In genomic region chr2:3303583-3304406, GRCh38 we compare ENCODE assay signal across 8 cellular contexts.
DNase-seq lines count a peak whose midpoint lies in the region; ATAC-seq and TF ChIP-seq lines count a peak whose summit lies in the region.

No MANE protein-coding gene starts in this region.

- H3K4me3 ChIP-seq in AG10803 (ENCODE audit: low read length) (peak overlapping the region; percentile 33), colonic mucosa (no peak overlapping the region)

- ATAC-seq in GM19035 (IDR thresholded peaks at IDR 0.05; ENCODE audit: unreplicated experiment) = peak; percentile 98
- ATAC-seq in HG03280 (IDR thresholded peaks at IDR 0.05; ENCODE audit: unreplicated experiment) = peak; percentile 99
- ATAC-seq in left lobe of liver = peak; percentile 93

- H3K4me1 ChIP-seq in colonic mucosa = no peaks in the 10 kb centered on the region

- TF ChIP-seq CTCF in AG10803 (conservative IDR thresholded peaks at IDR 0.05; ENCODE audit: low read length) (peak; percentile 91), colonic mucosa (IDR thresholded peaks at IDR 0.05) (peak; percentile 95)

- H3K27ac ChIP-seq in colonic mucosa = no peak overlapping the region

- H3K36me3 ChIP-seq in colonic mucosa = no peaks in the 10 kb centered on the region

- no peaks in the 10 kb centered on the region for H3K27me3 ChIP-seq in colonic mucosa

- DNase-seq in AG10803 (ENCODE audit: low read depth) = peak; percentile 73
- DNase-seq in NCI-H226 = peak; percentile 69
- peak; percentile 87 for DNase-seq in activated CD4-positive, alpha-beta T cell treated with anti-CD3 and anti-CD28 coated beads for 48 hours
- peak; percentile 87 for DNase-seq in colonic mucosa
- DNase-seq in left lobe of liver (ENCODE audit: low spot score) = peak; percentile 91
- peak; percentile 78 to 79 for DNase-seq in stimulated activated CD4-positive, alpha-beta T cell treated with anti-CD3 and anti-CD28 coated beads, Interleukin-2, amount 100 ng/mL, for 48 hours

- H3K9ac ChIP-seq in colonic mucosa (ENCODE audit: low read depth in 2 of 2, low read length in 2 of 2) = no peak overlapping the region

- no peaks in the 10 kb centered on the region for H3K9me3 ChIP-seq in colonic mucosa

- intact Hi-C loops in colonic mucosa (cut with DNase I) = no loop called here
